8 cellular contexts compared by ENCODE assay signal in genomic region chr4:164956766-164957643, GRCh38. TPM values are rescaled to one million over a fixed set of nuclear protein-coding genes. Genes with fewer than 3 reads are reported as not detected.
DNase-seq lines count a peak whose midpoint lies in the region; ATAC-seq, FAIRE-seq and TF ChIP-seq lines count a peak whose summit lies in the region.

No MANE protein-coding gene starts in this region.

- H3K9me3 ChIP-seq in mononuclear cell (ENCODE audit: low read depth, low read length) = no peaks in the 10 kb centered on the region

- no peaks in the 10 kb centered on the region for H3K27me3 Mint-ChIP-seq in activated CD8-positive, alpha-beta memory T cell treated with anti-CD3 and anti-CD28 coated beads, Interleukin-2, amount 10 ng/mL, durations not matched to agents 7 days and 5 days
- no peaks in the 10 kb centered on the region for H3K27me3 Mint-ChIP-seq in endothelial cell (ENCODE audit: unreplicated experiment)

- H3K36me3 Mint-ChIP-seq in activated CD8-positive, alpha-beta memory T cell treated with anti-CD3 and anti-CD28 coated beads, Interleukin-2, amount 10 ng/mL, durations not matched to agents 7 days and 5 days = peaks cover 9% of the 10 kb centered on the region
- no peaks in the 10 kb centered on the region for H3K36me3 Mint-ChIP-seq in endothelial cell (ENCODE audit: low read depth, unreplicated experiment)

- ATAC-seq in HG02943 (IDR thresholded peaks at IDR 0.05; ENCODE audit: low read depth, unreplicated experiment) = peak; percentile 100
- peak; percentile 100 for ATAC-seq in activated CD8-positive, alpha-beta memory T cell treated with anti-CD3 and anti-CD28 coated beads, Interleukin-2, amount 10 ng/mL, durations not matched to agents 7 days and 5 days

- CTCF ChIA-PET in activated CD8-positive, alpha-beta memory T cell treated with anti-CD3 and anti-CD28 coated beads, Interleukin-2, amount 10 ng/mL, durations not matched to agents 7 days and 5 days (lab: Charles Lee) = interaction anchor here (1.0 to 1.7 kb wide), 4 partner anchors 15 to 188 kb away, joined by 3 to 5 read pairs (median 4); partner anchors contain the start of gene TRIM61

- H3K4me3 Mint-ChIP-seq in activated CD8-positive, alpha-beta memory T cell treated with anti-CD3 and anti-CD28 coated beads, Interleukin-2, amount 10 ng/mL, durations not matched to agents 7 days and 5 days = peak overlapping the region; percentile 90
- H3K4me3 Mint-ChIP-seq in endothelial cell (ENCODE audit: unreplicated experiment) = peak overlapping the region; percentile 97

- peak overlapping the region; percentile 69 for H3K27ac Mint-ChIP-seq in activated CD8-positive, alpha-beta memory T cell treated with anti-CD3 and anti-CD28 coated beads, Interleukin-2, amount 10 ng/mL, durations not matched to agents 7 days and 5 days
- no peak overlapping the region for H3K27ac Mint-ChIP-seq in endothelial cell (ENCODE audit: unreplicated experiment)

- DNase-seq in GM18507 (ENCODE audit: extremely low spot score, insufficient read length, low read depth) = peak; percentile 76
- DNase-seq in NCI-H460 (ENCODE audit: extremely low read depth, low read depth) = peak; percentile 61
- peak; percentile 90 for DNase-seq in activated CD8-positive, alpha-beta memory T cell treated with anti-CD3 and anti-CD28 coated beads, Interleukin-2, amount 10 ng/mL, durations not matched to agents 7 days and 5 days
- peak; percentile 44 for DNase-seq in endothelial cell (ENCODE audit: low spot score)
- peak; percentile 49 for DNase-seq in stimulated activated CD8-positive, alpha-beta memory T cell treated with anti-CD3 and anti-CD28 coated beads, Interleukin-2, amount 100 ng/mL, for 1 hour (ENCODE audit: low read depth in 2 of 2)
- no peak for DNase-seq in Kasumi-1 (lab: John Stamatoyannopoulos, UW)

- H3K4me1 ChIP-seq in mononuclear cell (ENCODE audit: insufficient read depth, low read length) = peaks cover 9% of the 10 kb centered on the region

- no peak for TF ChIP-seq CTCF in endothelial cell (IDR thresholded peaks at IDR 0.05; ENCODE audit: unreplicated experiment)

- H3K4me3 ChIP-seq in mononuclear cell (ENCODE audit: low read length) = peak overlapping the region; percentile 35

- peaks cover 24% of the 10 kb centered on the region for H3K4me1 Mint-ChIP-seq in activated CD8-positive, alpha-beta memory T cell treated with anti-CD3 and anti-CD28 coated beads, Interleukin-2, amount 10 ng/mL, durations not matched to agents 7 days and 5 days
- peaks cover 4% of the 10 kb centered on the region for H3K4me1 Mint-ChIP-seq in endothelial cell (ENCODE audit: unreplicated experiment)

- no peaks in the 10 kb centered on the region for H3K9me3 Mint-ChIP-seq in activated CD8-positive, alpha-beta memory T cell treated with anti-CD3 and anti-CD28 coated beads, Interleukin-2, amount 10 ng/mL, durations not matched to agents 7 days and 5 days (ENCODE audit: low read depth)
- H3K9me3 Mint-ChIP-seq in endothelial cell (ENCODE audit: unreplicated experiment) = no peaks in the 10 kb centered on the region

- FAIRE-seq in GM18507 (lab: Jason Lieb, UNC) = peak; percentile 98

- H3K27me3 ChIP-seq in mononuclear cell (ENCODE audit: insufficient read depth, low read length) = peaks cover 4% of the 10 kb centered on the region

RNA-seq across cellular contexts. Expression of gene TRIM61, which starts 20.5 kb away (rescaled TPM):
- total RNA-seq in NCI-H460 (2014; rRNA removed; shearing (Covaris generic)) = not detected in 2 replicates
- not detected in 2 replicates for polyA plus RNA-seq in NCI-H460 (2014; cell fraction: nucleus; rRNA removed)
- 1 to 10 TPM; 1.7 to 2.2 TPM for total RNA-seq in activated CD8-positive, alpha-beta memory T cell treated with anti-CD3 and anti-CD28 coated beads, Interleukin-2, amount 10 ng/mL, durations not matched to agents 7 days and 5 days
- total RNA-seq in endothelial cell (ENCODE audit: unreplicated experiment) = 1.8 TPM
- 0.52 TPM for total RNA-seq in mononuclear cell

Comparison
In these comparisons a context has a peak if more than half of its experiments do, and no peak if none do; other contexts are left out.
1. DNase-seq: peak in GM18507 (single experiment), NCI-H460 (single experiment), activated CD8-positive, alpha-beta memory T cell treated with anti-CD3 and anti-CD28 coated beads, Interleukin-2, amount 10 ng/mL, durations not matched to agents 7 days and 5 days (single experiment), endothelial cell (single experiment) and stimulated activated CD8-positive, alpha-beta memory T cell treated with anti-CD3 and anti-CD28 coated beads, Interleukin-2, amount 100 ng/mL, for 1 hour (2 of 2); none in Kasumi-1 (0 of 2).